In genomic region chr6:89146748-89147715, GRCh38 we compare ENCODE assay signal across 8 cellular contexts. TPM values are rescaled to one million over a fixed set of nuclear protein-coding genes. Genes with fewer than 3 reads are reported as not detected.
DNase-seq lines count a peak whose midpoint lies in the region; ATAC-seq, FAIRE-seq and TF ChIP-seq lines count a peak whose summit lies in the region.

No MANE protein-coding gene starts in this region.

- peaks cover 17% of the 10 kb centered on the region for H3K79me1 ChIP-seq in mesenchymal stem cell (replicated peaks; ENCODE audit: low read length, poor library complexity, severe bottlenecking)

- H2BK5ac ChIP-seq in mesenchymal stem cell (ENCODE audit: low read depth, low read length, poor library complexity, severe bottlenecking), result no peak overlapping the region

- peak; percentile 65 for DNase-seq in ACHN
- DNase-seq in GM06990 (ENCODE audit: extremely low read depth, insufficient read length), result no peak
- DNase-seq in RCC 7860 (ENCODE audit: low spot score), result peak; percentile 58
- DNase-seq in coronary artery (ENCODE audit: low spot score), result no peak
- DNase-seq in mesenchymal stem cell, result peak; percentile 54
- no peak for DNase-seq in uterus
- no peak for DNase-seq in DMS53 (lab: John Stamatoyannopoulos, UW)

- H3K14ac ChIP-seq in mesenchymal stem cell (ENCODE audit: low read length in 2 of 2), result no peak overlapping the region

- 8% methylated on average over 11 of the region's 24 CpGs for WGBS in mesenchymal stem cell

- intact Hi-C loops in uterus (cut with DNase I; ENCODE audit: low total_unique reads), result no loop called here

- H2BK12ac ChIP-seq in mesenchymal stem cell (ENCODE audit: low read length in 2 of 2), result no peak overlapping the region

- peak overlapping the region; percentile 33 for H2BK15ac ChIP-seq in mesenchymal stem cell (ENCODE audit: low read depth, poor library complexity, severe bottlenecking)

- H3K9me3 ChIP-seq in mesenchymal stem cell (ENCODE audit: control insufficient read depth, low read length), result no peaks in the 10 kb centered on the region
- H3K9me3 ChIP-seq in uterus, result no peaks in the 10 kb centered on the region

- peaks cover 7% of the 10 kb centered on the region for H3K4me1 ChIP-seq in mesenchymal stem cell (ENCODE audit: control insufficient read depth, insufficient read depth, low read depth, low read length)
- H3K4me1 ChIP-seq in uterus, result peaks cover 0 to 3% of the 10 kb centered on the region in 2 donors

- peak overlapping the region; percentile 78 for H3K9ac ChIP-seq in mesenchymal stem cell (ENCODE audit: low read length)

- H4K8ac ChIP-seq in mesenchymal stem cell (ENCODE audit: low read length), result no peak overlapping the region

- H3K4me3 ChIP-seq in GM06990 (replicated peaks; ENCODE audit: low read depth, low read length) (peak overlapping the region; percentile 76), coronary artery (peak overlapping the region; percentile 96), mesenchymal stem cell (ENCODE audit: insufficient read depth in 1 of 2, low read depth in 1 of 2, low read length in 2 of 2) (peak overlapping the region; percentile 80 to 84), uterus (peak overlapping the region; percentile 53 to 79)

- no peak overlapping the region for H2AK5ac ChIP-seq in mesenchymal stem cell (ENCODE audit: low read length, severe bottlenecking)

- no peak for TF ChIP-seq POLR2A in uterus (IDR thresholded peaks at IDR 0.05)

- peak overlapping the region; percentile 86 for H3K4me2 ChIP-seq in mesenchymal stem cell (ENCODE audit: low read length, poor library complexity, severe bottlenecking)

- no peak for ATAC-seq in GM21447 (IDR thresholded peaks at IDR 0.05; ENCODE audit: unreplicated experiment)

- in situ Hi-C loops in ACHN (cut with HindIII; ENCODE audit: low pct_ligation_motif_present, low pct_unique_long_range_greater_than_20kb, low sequenced_read_pairs), result no loop called here

- H3K23ac ChIP-seq in mesenchymal stem cell (ENCODE audit: low read length in 2 of 2), result no peak overlapping the region

- H3K36me3 ChIP-seq in GM06990 (ENCODE audit: control insufficient read depth, insufficient read depth, low read length) (no peaks in the 10 kb centered on the region), mesenchymal stem cell (ENCODE audit: control insufficient read depth in 1 of 2, insufficient read depth in 2 of 2, low read depth in 1 of 2, low read length in 2 of 2) (no peaks in the 10 kb centered on the region), uterus (no peaks in the 10 kb centered on the region)

- no peak overlapping the region for H2BK120ac ChIP-seq in mesenchymal stem cell (ENCODE audit: low read depth, low read length)

- no peak overlapping the region for H3K4ac ChIP-seq in mesenchymal stem cell (ENCODE audit: low read depth in 1 of 2, low read length in 2 of 2)

- no peak for FAIRE-seq in RCC 7860 (lab: Jason Lieb, UNC)

- TF ChIP-seq CTCF in GM06990 (IDR thresholded peaks at IDR 0.05; ENCODE audit: insufficient read depth, low read length, poor library complexity, severe bottlenecking), result no peak
- TF ChIP-seq CTCF in coronary artery (IDR thresholded peaks at IDR 0.05), result no peak
- TF ChIP-seq CTCF in uterus (IDR thresholded peaks at IDR 0.05), result no peak

- H2AFZ ChIP-seq in mesenchymal stem cell (ENCODE audit: low read depth, low read length), result peak overlapping the region; percentile 84

- no peak overlapping the region for H4K91ac ChIP-seq in mesenchymal stem cell (ENCODE audit: low read length)

- H3K27me3 ChIP-seq in GM06990 (replicated peaks; ENCODE audit: control insufficient read depth, insufficient read depth, low read length), result no peaks in the 10 kb centered on the region
- H3K27me3 ChIP-seq in mesenchymal stem cell (ENCODE audit: control insufficient read depth in 1 of 2, insufficient read depth in 1 of 2, low read length in 2 of 2), result no peaks in the 10 kb centered on the region
- no peaks in the 10 kb centered on the region for H3K27me3 ChIP-seq in uterus

- peak overlapping the region in 1 of 2 experiments; percentile 44 for H3K18ac ChIP-seq in mesenchymal stem cell (ENCODE audit: low read depth in 1 of 2, low read length in 2 of 2)

- H3K27ac ChIP-seq in coronary artery, result peak overlapping the region; percentile 91
- H3K27ac ChIP-seq in mesenchymal stem cell (ENCODE audit: low read length, poor library complexity, severe bottlenecking), result no peak overlapping the region
- peak overlapping the region; percentile 73 to 89 for H3K27ac ChIP-seq in uterus

RNA-seq across cellular contexts. Expression of gene PM20D2, which starts 1.2 kb away (rescaled TPM):
- polyA plus RNA-seq in mesenchymal stem cell (2013, experiment 1 of 2), result 2.9 TPM
- polyA plus RNA-seq in mesenchymal stem cell (2013, experiment 2 of 2), result 3.1 TPM
- total RNA-seq in uterus, result 10 to 100 TPM in 3 of 4 donors, 1 to 10 TPM in 1; 5.6 to 50.3 (median 16.0) TPM

RNA-seq across cellular contexts. Expression of gene SRSF12, which starts 29.2 kb away (rescaled TPM):
- polyA plus RNA-seq in mesenchymal stem cell (2013, experiment 1 of 2), result 0.25 TPM
- polyA plus RNA-seq in mesenchymal stem cell (2013, experiment 2 of 2), result 0.23 TPM
- total RNA-seq in uterus, result 10 to 100 TPM in 1 of 4 donors, 1 to 10 TPM in 1, not detected in 2; 2.8 to 12.7 TPM

Comparison
In these comparisons a context has a peak if more than half of its experiments do, and no peak if none do; other contexts are left out.
1. DNase-seq: peak in ACHN (single experiment), RCC 7860 (single experiment) and mesenchymal stem cell (single experiment); none in GM06990 (single experiment), coronary artery (single experiment), uterus (0 of 2) and DMS53 (single experiment).
2. Peak in every context shown above with its lines, with median percentiles within 50 percentile points of each other: H3K4me3 ChIP-seq.